21 cellular contexts compared by ENCODE assay signal in genomic region chr10:75640381-75640780, GRCh38.
"Had no signal": no experiment of that assay in that cellular context is flagged by ENCODE, and none has a peak within 500 bp of the region (broad histone marks: within the 10 kb centered on the region; RNA-seq: fewer than 3 reads in every experiment).

No MANE protein-coding gene starts in this region.

- H2AFZ ChIP-seq: hepatocyte had no signal

- H3K4me1 Mint-ChIP-seq: stimulated activated memory B cell treated with anti-CD40 and anti-IgM and Interleukin-4, amounts not matched to agents 10 μg/mL and 1 μg/mL and 100 μg/mL, for 72 hours had no signal

- H3K9me3 ChIP-seq: psoas muscle, right lobe of liver, spleen, tibial artery had no signal

- H3K27me3 ChIP-seq: right lobe of liver, spleen, tibial artery had no signal

- H3K9me3 Mint-ChIP-seq: natural killer cell treated with Interleukin-12 subunit alpha and Interleukin-12 subunit beta and Interleukin-15 and Interleukin-18, amount 100 ng/mL, for 72 hours; stimulated activated memory B cell treated with anti-CD40 and anti-IgM and Interleukin-4, amounts not matched to agents 10 μg/mL and 1 μg/mL and 100 μg/mL, for 72 hours; stimulated activated naive CD8-positive, alpha-beta T cell treated with anti-CD3 and anti-CD28 coated beads, Interleukin-15, Interleukin-2, amounts not matched to agents 100 ng/mL and 50 ng/mL, for 24 hours had no signal

- H3K79me2 ChIP-seq: hepatocyte had no signal

- H3K4me3 ChIP-seq: dorsolateral prefrontal cortex, hepatocyte, psoas muscle, right lobe of liver, spleen, tibial artery had no signal

- H3K36me3 Mint-ChIP-seq: natural killer cell treated with Interleukin-12 subunit alpha and Interleukin-12 subunit beta and Interleukin-15 and Interleukin-18, amount 100 ng/mL, for 72 hours; stimulated activated memory B cell treated with anti-CD40 and anti-IgM and Interleukin-4, amounts not matched to agents 10 μg/mL and 1 μg/mL and 100 μg/mL, for 72 hours had no signal

- DNase-seq: cortex of kidney; dorsolateral prefrontal cortex; effector CD8-positive, alpha-beta T cell; foreskin melanocyte; head of caudate nucleus; kidney; left cardiac atrium; mammary epithelial cell; occipital lobe; psoas muscle; retina; right lobe of liver; spleen; stimulated activated CD4-positive, alpha-beta T cell treated with anti-CD3 and anti-CD28 coated beads, Interleukin-15, amount 100 ng/mL, for 24 hours; stimulated activated CD4-positive, alpha-beta T cell treated with anti-CD3 and anti-CD28 coated beads, Interleukin-1b, Interleukin-23, amount 100 ng/mL, for 48 hours; stimulated activated CD4-positive, alpha-beta T cell treated with anti-CD3 and anti-CD28 coated beads, Interleukin-4, amount 100 ng/mL, for 24 hours; tibial artery had no signal

- H3K27ac ChIP-seq: dorsolateral prefrontal cortex, psoas muscle, right lobe of liver, spleen, tibial artery had no signal

- H3K4me2 ChIP-seq: hepatocyte had no signal

- H3K4me1 ChIP-seq: psoas muscle, spleen, tibial artery had no signal

- H3K4me3 Mint-ChIP-seq: natural killer cell treated with Interleukin-12 subunit alpha and Interleukin-12 subunit beta and Interleukin-15 and Interleukin-18, amount 100 ng/mL, for 72 hours; stimulated activated memory B cell treated with anti-CD40 and anti-IgM and Interleukin-4, amounts not matched to agents 10 μg/mL and 1 μg/mL and 100 μg/mL, for 72 hours; stimulated activated naive CD8-positive, alpha-beta T cell treated with anti-CD3 and anti-CD28 coated beads, Interleukin-15, Interleukin-2, amounts not matched to agents 100 ng/mL and 50 ng/mL, for 24 hours had no signal

- H3K27ac Mint-ChIP-seq: natural killer cell treated with Interleukin-12 subunit alpha and Interleukin-12 subunit beta and Interleukin-15 and Interleukin-18, amount 100 ng/mL, for 72 hours; stimulated activated memory B cell treated with anti-CD40 and anti-IgM and Interleukin-4, amounts not matched to agents 10 μg/mL and 1 μg/mL and 100 μg/mL, for 72 hours; stimulated activated naive CD8-positive, alpha-beta T cell treated with anti-CD3 and anti-CD28 coated beads, Interleukin-15, Interleukin-2, amounts not matched to agents 100 ng/mL and 50 ng/mL, for 24 hours had no signal

- H3K36me3 ChIP-seq: right lobe of liver, spleen, tibial artery had no signal

- ATAC-seq: left cardiac atrium; natural killer cell treated with Interleukin-12 subunit alpha and Interleukin-12 subunit beta and Interleukin-15 and Interleukin-18, amount 100 ng/mL, for 72 hours; psoas muscle; stimulated activated memory B cell treated with anti-CD40 and anti-IgM and Interleukin-4, amounts not matched to agents 10 μg/mL and 1 μg/mL and 100 μg/mL, for 72 hours had no signal
